15 cellular contexts compared by ENCODE assay signal in the genomic region with DNA sequence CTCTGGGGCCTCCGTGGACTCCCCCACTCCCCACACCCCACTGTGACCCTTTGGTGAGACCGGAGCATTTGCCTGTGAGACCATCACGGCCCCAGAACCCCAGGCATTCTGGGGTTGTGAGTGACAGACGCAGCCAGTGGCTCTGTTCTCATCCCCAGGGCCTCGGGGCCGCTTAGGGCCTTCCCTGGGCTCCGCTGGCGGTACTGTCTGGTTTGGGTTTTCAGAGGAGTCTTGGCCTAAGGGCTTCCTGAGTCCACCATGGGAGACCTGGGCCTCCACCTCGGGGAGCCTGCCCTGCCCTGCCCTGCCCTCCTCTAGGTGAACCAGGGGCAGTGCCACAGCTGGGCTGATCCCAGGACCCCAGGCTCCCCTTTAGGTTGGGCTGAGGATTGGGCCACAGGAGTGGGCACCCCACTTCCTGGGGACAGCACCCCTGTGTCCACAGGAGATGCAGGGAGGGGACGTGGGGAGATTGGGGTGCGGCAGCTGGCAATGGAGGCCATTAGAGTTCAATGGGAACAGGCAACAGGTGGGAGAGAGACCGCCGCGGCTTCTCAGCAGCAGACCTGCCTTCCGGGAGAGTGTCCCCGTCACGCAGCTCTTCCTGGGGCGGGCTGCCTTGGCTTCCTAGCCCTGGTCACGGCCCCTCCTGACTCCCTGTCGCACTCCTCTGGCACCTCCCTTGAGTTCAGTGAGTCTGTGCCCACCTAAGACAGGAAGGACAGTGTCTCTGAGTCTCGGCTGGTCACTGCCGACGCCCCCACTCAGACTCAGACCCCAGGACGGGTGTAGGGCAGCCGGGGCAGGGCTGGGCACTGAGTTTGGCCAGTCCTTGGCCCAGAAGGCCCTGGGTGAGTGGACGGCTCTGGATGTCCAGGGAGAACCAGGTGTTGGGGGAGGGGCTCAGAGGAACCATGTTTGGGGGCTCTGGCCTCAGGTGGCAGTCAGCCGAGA.
DNase-seq lines count a peak whose midpoint lies in the region; ATAC-seq, FAIRE-seq and TF ChIP-seq lines count a peak whose summit lies in the region.
"Had no signal": no experiment of that assay in that cellular context is flagged by ENCODE, and none has a peak within 500 bp of the region (broad histone marks: within the 10 kb centered on the region; RNA-seq: fewer than 3 reads in every experiment).

No MANE protein-coding gene starts in this region.

- H3K4me1 ChIP-seq in BLaER1, result peaks cover 73% of the 10 kb centered on the region

- no peaks in the 10 kb centered on the region for H3K9me3 ChIP-seq in BLaER1
- H3K9me3 ChIP-seq: heart left ventricle had no signal

- no peaks in the 10 kb centered on the region for H3K27me3 Mint-ChIP-seq in naive thymus-derived CD8-positive, alpha-beta T cell
- H3K27me3 Mint-ChIP-seq: activated naive CD4-positive, alpha-beta T cell treated with anti-CD3 and anti-CD28 coated beads, Interleukin-2, amount 50 U/mL, for 24 hours had no signal

- no peak for DNase-seq in GM12891 (ENCODE audit: insufficient read length, low spot score)
- DNase-seq in naive thymus-derived CD8-positive, alpha-beta T cell, result no peak
- DNase-seq in NOMO-1 (lab: John Stamatoyannopoulos, UW; ENCODE audit: unreplicated experiment in 2 of 2), result no peak
- no peak for DNase-seq in NCI-H2107 treated with DMSO at 0.1 percent for 48 hours (lab: John Stamatoyannopoulos, UW; ENCODE audit: unreplicated experiment)
- DNase-seq: heart left ventricle, NCI-H1417 treated with DMSO at 0.1 percent for 48 hours, SHP77, T-helper 2 cell had no signal

- no peak overlapping the region for H3K27ac ChIP-seq in BLaER1
- H3K27ac ChIP-seq in VCaP, result peak overlapping the region; percentile 82
- H3K27ac ChIP-seq: heart left ventricle had no signal

- H3K4me2 ChIP-seq in BLaER1, result peak overlapping the region; percentile 81

- no peak overlapping the region for H3K9ac ChIP-seq in BLaER1

- H3K36me3 ChIP-seq in BLaER1, result peaks cover 60% of the 10 kb centered on the region

- H3K27ac Mint-ChIP-seq in naive thymus-derived CD8-positive, alpha-beta T cell, result peak overlapping the region in 9 of 10 donors; percentile 73 to 100 (median 97)
- H3K27ac Mint-ChIP-seq: activated naive CD4-positive, alpha-beta T cell treated with anti-CD3 and anti-CD28 coated beads, Interleukin-2, amount 50 U/mL, for 24 hours had no signal

- H3K4me3 ChIP-seq in BLaER1, result no peak overlapping the region
- H3K4me3 ChIP-seq: heart left ventricle had no signal

- TF ChIP-seq POLR2A in GM12891 (IDR thresholded peaks at IDR 0.05; ENCODE audit: low read depth, low read length), result no peak; the same call in 1 of the 2 replicates

- H3K9me3 Mint-ChIP-seq in naive thymus-derived CD8-positive, alpha-beta T cell, result no peaks in the 10 kb centered on the region
- H3K9me3 Mint-ChIP-seq: activated naive CD4-positive, alpha-beta T cell treated with anti-CD3 and anti-CD28 coated beads, Interleukin-2, amount 50 U/mL, for 24 hours had no signal

- peaks cover 0 to 23% (median 12%) of the 10 kb centered on the region in 3 donors for H3K36me3 Mint-ChIP-seq in naive thymus-derived CD8-positive, alpha-beta T cell

- H4K20me1 ChIP-seq in BLaER1, result peaks cover 97% of the 10 kb centered on the region

- peak overlapping the region; percentile 58 to 94 (median 82) for H3K4me3 Mint-ChIP-seq in naive thymus-derived CD8-positive, alpha-beta T cell
- H3K4me3 Mint-ChIP-seq: activated naive CD4-positive, alpha-beta T cell treated with anti-CD3 and anti-CD28 coated beads, Interleukin-2, amount 50 U/mL, for 24 hours had no signal

- no peak for FAIRE-seq in GM12891 (lab: Jason Lieb, UNC)
- FAIRE-seq: islet of Langerhans had no signal

- no peak for TF ChIP-seq CTCF in VCaP (conservative IDR thresholded peaks at IDR 0.05)

- ATAC-seq in naive thymus-derived CD8-positive, alpha-beta T cell, result no peak
- ATAC-seq in GM21447 (IDR thresholded peaks at IDR 0.05; ENCODE audit: unreplicated experiment), result no peak
- no peak for ATAC-seq in HG03378 (IDR thresholded peaks at IDR 0.05; ENCODE audit: unreplicated experiment)
- ATAC-seq: activated CD4-positive, CD25-positive, alpha-beta regulatory T cell treated with anti-CD3 and anti-CD28 coated beads, Interleukin-2, amount 50 U/mL, for 24 hours; heart left ventricle had no signal

- POLR2A ChIA-PET in naive thymus-derived CD8-positive, alpha-beta T cell (lab: Charles Lee), result no interaction called here

- no peaks in the 10 kb centered on the region for H3K27me3 ChIP-seq in BLaER1
- H3K27me3 ChIP-seq: heart left ventricle had no signal

- H3K4me1 Mint-ChIP-seq in naive thymus-derived CD8-positive, alpha-beta T cell, result peaks cover 18 to 60% (median 46%) of the 10 kb centered on the region in 4 donors

TF ChIP-seq in GM12891, 5 proteins besides CTCF, POLR2A, EP300 and RAD21:
- no peak for TF ChIP-seq PAX5 (IDR thresholded peaks at IDR 0.05; ENCODE audit: insufficient read depth, low read length, severe bottlenecking)
- TF ChIP-seq POLR2AphosphoS5 (IDR thresholded peaks at IDR 0.05; ENCODE audit: low read depth, low read length), result 0 out of 2 replicates have a peak, but pooled peaks have one; percentile 51
